ENCODE assay signal across 1 cellular context in genomic region chr12:69657376-69658137, GRCh38.
A peak's percentile ranks its signal among the peaks of the same experiment; 100 is the strongest.
TF ChIP-seq lines count a peak whose summit lies in the region.

No MANE protein-coding gene starts in this region.

TF ChIP-seq in K562, 482 proteins besides CTCF, POLR2A, EP300 and RAD21 (continued from another document and continues in another):
- TF ChIP-seq UBTF (IDR thresholded peaks at IDR 0.05; ENCODE audit: borderline replicate concordance in 1 of 2, low read depth in 2 of 2, low read length in 2 of 2) (no peak), CBX5 (IDR thresholded peaks at IDR 0.05; ENCODE audit: borderline replicate concordance, low read depth) (no peak), NFYB (IDR thresholded peaks at IDR 0.05; ENCODE audit: extremely low read depth, insufficient read length) (no peak), ZZZ3 (IDR thresholded peaks at IDR 0.05) (no peak), ZKSCAN3 (CRISPR knock-in tag; IDR thresholded peaks at IDR 0.05) (no peak), ZNF3 (CRISPR knock-in tag; IDR thresholded peaks at IDR 0.05) (no peak), AFF4 (CRISPR knock-in tag; IDR thresholded peaks at IDR 0.05) (no peak), ZC3H8 (IDR thresholded peaks at IDR 0.05) (no peak), DPF2 (IDR thresholded peaks at IDR 0.05) (peak; percentile 83), PTBP1 (IDR thresholded peaks at IDR 0.05; ENCODE audit: low read depth, low read length) (no peak), MXD1 (CRISPR knock-in tag; IDR thresholded peaks at IDR 0.05; ENCODE audit: borderline replicate concordance, poor library complexity, severe bottlenecking) (no peak), GTF3C2 (IDR thresholded peaks at IDR 0.05; ENCODE audit: borderline replicate concordance, extremely low read depth, insufficient read length) (no peak), ZNF766 (CRISPR knock-in tag; conservative IDR thresholded peaks at IDR 0.05) (0 out of 2 replicates have a peak, but pooled peaks have one; percentile 24), POLR3A (IDR thresholded peaks at IDR 0.05; ENCODE audit: borderline replicate concordance, extremely low read depth, insufficient read depth, insufficient read length) (no peak), U2AF2 (optimal IDR thresholded peaks at IDR 0.05; ENCODE audit: low read depth, low read length) (no peak), NCOA4 (IDR thresholded peaks at IDR 0.05; ENCODE audit: partially characterized antibody) (no peak), ZBTB34 (CRISPR knock-in tag; IDR thresholded peaks at IDR 0.05) (no peak), POLR2AphosphoS2 (IDR thresholded peaks at IDR 0.05; ENCODE audit: low read length) (no peak), HNRNPLL (IDR thresholded peaks at IDR 0.05; ENCODE audit: low read depth, low read length, poor library complexity, severe bottlenecking) (no peak), CREM (IDR thresholded peaks at IDR 0.05; ENCODE audit: low read depth) (no peak)
- TF ChIP-seq, protein P1, sequence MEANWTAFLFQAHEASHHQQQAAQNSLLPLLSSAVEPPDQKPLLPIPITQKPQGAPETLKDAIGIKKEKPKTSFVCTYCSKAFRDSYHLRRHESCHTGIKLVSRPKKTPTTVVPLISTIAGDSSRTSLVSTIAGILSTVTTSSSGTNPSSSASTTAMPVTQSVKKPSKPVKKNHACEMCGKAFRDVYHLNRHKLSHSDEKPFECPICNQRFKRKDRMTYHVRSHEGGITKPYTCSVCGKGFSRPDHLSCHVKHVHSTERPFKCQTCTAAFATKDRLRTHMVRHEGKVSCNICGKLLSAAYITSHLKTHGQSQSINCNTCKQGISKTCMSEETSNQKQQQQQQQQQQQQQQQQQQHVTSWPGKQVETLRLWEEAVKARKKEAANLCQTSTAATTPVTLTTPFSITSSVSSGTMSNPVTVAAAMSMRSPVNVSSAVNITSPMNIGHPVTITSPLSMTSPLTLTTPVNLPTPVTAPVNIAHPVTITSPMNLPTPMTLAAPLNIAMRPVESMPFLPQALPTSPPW (CRISPR knock-in tag; IDR thresholded peaks at IDR 0.05): no peak; the same call in 1 of the 2 replicates
- TF ChIP-seq, protein P2, sequence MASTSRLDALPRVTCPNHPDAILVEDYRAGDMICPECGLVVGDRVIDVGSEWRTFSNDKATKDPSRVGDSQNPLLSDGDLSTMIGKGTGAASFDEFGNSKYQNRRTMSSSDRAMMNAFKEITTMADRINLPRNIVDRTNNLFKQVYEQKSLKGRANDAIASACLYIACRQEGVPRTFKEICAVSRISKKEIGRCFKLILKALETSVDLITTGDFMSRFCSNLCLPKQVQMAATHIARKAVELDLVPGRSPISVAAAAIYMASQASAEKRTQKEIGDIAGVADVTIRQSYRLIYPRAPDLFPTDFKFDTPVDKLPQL (IDR thresholded peaks at IDR 0.05; ENCODE audit: extremely low read depth, insufficient read length): no peak
- TF ChIP-seq, protein P3, sequence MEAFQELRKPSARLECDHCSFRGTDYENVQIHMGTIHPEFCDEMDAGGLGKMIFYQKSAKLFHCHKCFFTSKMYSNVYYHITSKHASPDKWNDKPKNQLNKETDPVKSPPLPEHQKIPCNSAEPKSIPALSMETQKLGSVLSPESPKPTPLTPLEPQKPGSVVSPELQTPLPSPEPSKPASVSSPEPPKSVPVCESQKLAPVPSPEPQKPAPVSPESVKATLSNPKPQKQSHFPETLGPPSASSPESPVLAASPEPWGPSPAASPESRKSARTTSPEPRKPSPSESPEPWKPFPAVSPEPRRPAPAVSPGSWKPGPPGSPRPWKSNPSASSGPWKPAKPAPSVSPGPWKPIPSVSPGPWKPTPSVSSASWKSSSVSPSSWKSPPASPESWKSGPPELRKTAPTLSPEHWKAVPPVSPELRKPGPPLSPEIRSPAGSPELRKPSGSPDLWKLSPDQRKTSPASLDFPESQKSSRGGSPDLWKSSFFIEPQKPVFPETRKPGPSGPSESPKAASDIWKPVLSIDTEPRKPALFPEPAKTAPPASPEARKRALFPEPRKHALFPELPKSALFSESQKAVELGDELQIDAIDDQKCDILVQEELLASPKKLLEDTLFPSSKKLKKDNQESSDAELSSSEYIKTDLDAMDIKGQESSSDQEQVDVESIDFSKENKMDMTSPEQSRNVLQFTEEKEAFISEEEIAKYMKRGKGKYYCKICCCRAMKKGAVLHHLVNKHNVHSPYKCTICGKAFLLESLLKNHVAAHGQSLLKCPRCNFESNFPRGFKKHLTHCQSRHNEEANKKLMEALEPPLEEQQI (IDR thresholded peaks at IDR 0.05): peak; percentile 15; the same call in 1 of the 2 replicates
- TF ChIP-seq, protein P4, sequence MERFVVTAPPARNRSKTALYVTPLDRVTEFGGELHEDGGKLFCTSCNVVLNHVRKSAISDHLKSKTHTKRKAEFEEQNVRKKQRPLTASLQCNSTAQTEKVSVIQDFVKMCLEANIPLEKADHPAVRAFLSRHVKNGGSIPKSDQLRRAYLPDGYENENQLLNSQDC (CRISPR knock-in tag; IDR thresholded peaks at IDR 0.05): no peak
- TF ChIP-seq, protein P5, sequence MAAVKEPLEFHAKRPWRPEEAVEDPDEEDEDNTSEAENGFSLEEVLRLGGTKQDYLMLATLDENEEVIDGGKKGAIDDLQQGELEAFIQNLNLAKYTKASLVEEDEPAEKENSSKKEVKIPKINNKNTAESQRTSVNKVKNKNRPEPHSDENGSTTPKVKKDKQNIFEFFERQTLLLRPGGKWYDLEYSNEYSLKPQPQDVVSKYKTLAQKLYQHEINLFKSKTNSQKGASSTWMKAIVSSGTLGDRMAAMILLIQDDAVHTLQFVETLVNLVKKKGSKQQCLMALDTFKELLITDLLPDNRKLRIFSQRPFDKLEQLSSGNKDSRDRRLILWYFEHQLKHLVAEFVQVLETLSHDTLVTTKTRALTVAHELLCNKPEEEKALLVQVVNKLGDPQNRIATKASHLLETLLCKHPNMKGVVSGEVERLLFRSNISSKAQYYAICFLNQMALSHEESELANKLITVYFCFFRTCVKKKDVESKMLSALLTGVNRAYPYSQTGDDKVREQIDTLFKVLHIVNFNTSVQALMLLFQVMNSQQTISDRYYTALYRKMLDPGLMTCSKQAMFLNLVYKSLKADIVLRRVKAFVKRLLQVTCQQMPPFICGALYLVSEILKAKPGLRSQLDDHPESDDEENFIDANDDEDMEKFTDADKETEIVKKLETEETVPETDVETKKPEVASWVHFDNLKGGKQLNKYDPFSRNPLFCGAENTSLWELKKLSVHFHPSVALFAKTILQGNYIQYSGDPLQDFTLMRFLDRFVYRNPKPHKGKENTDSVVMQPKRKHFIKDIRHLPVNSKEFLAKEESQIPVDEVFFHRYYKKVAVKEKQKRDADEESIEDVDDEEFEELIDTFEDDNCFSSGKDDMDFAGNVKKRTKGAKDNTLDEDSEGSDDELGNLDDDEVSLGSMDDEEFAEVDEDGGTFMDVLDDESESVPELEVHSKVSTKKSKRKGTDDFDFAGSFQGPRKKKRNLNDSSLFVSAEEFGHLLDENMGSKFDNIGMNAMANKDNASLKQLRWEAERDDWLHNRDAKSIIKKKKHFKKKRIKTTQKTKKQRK (IDR thresholded peaks at IDR 0.05; ENCODE audit: borderline replicate concordance, low read depth, low read length): no peak
- TF ChIP-seq, protein P6, sequence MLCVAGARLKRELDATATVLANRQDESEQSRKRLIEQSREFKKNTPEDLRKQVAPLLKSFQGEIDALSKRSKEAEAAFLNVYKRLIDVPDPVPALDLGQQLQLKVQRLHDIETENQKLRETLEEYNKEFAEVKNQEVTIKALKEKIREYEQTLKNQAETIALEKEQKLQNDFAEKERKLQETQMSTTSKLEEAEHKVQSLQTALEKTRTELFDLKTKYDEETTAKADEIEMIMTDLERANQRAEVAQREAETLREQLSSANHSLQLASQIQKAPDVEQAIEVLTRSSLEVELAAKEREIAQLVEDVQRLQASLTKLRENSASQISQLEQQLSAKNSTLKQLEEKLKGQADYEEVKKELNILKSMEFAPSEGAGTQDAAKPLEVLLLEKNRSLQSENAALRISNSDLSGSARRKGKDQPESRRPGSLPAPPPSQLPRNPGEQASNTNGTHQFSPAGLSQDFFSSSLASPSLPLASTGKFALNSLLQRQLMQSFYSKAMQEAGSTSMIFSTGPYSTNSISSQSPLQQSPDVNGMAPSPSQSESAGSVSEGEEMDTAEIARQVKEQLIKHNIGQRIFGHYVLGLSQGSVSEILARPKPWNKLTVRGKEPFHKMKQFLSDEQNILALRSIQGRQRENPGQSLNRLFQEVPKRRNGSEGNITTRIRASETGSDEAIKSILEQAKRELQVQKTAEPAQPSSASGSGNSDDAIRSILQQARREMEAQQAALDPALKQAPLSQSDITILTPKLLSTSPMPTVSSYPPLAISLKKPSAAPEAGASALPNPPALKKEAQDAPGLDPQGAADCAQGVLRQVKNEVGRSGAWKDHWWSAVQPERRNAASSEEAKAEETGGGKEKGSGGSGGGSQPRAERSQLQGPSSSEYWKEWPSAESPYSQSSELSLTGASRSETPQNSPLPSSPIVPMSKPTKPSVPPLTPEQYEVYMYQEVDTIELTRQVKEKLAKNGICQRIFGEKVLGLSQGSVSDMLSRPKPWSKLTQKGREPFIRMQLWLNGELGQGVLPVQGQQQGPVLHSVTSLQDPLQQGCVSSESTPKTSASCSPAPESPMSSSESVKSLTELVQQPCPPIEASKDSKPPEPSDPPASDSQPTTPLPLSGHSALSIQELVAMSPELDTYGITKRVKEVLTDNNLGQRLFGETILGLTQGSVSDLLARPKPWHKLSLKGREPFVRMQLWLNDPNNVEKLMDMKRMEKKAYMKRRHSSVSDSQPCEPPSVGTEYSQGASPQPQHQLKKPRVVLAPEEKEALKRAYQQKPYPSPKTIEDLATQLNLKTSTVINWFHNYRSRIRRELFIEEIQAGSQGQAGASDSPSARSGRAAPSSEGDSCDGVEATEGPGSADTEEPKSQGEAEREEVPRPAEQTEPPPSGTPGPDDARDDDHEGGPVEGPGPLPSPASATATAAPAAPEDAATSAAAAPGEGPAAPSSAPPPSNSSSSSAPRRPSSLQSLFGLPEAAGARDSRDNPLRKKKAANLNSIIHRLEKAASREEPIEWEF (CRISPR knock-in tag; IDR thresholded peaks at IDR 0.05): no peak
